In the genomic region with DNA sequence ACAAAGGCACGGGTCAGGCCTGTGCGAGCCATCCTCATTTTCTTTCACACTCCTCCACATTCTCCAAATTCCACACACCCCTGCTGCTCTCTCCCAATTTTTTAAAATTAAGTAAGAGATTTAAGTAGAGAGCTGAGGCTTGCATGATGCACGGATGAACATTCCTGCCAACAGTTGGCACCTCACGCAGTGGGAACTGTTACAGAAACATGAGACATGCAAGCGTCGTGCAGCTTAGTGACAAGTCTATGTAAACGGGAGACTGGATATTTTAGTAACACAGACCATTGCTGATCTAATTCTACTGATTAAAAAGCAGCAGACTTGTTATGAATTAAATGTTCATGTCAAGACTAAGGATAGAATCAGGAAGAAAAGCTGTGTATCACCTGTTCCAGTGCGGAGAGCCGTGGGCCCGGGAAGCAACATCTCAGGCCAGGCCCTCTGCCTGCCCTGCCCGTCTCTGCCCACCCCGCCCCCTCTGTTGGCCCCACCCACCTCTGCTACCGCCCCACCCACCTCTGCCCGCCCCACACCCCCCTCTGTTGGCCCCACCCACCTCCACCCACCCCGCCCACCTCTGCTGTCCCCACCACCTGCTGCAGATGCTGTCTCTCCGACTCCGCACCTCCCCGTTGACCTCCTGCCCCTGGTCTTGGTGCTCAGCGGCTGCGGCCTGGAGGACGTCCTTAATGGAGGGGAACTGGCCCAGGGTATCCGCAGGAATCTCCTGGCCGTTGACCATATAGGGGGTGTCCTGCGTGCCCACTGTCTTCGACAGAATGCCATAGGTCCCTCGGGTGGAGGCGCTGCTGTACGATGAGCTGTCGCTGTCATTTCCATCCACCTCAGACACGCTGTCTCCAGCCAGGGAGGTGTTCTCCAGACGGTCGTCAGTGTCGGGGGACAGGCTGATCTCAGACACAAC, we compare ENCODE assay signal across 2 cellular contexts.
TF ChIP-seq lines count a peak whose summit lies in the region.

No MANE protein-coding gene starts in this region.

TF ChIP-seq in HEK293T, 16 proteins besides CTCF, POLR2A, EP300 and RAD21 (continued from another document):
- TF ChIP-seq FOXA1 (IDR thresholded peaks at IDR 0.05) (no peak), ELF4 (IDR thresholded peaks at IDR 0.05) (no peak), TARDBP (IDR thresholded peaks at IDR 0.05) (no peak), CTBP1 (IDR thresholded peaks at IDR 0.05; ENCODE audit: borderline replicate concordance) (no peak), ARNT (IDR thresholded peaks at IDR 0.05) (no peak), FOXK2 (IDR thresholded peaks at IDR 0.05) (no peak), LEF1 (IDR thresholded peaks at IDR 0.05; ENCODE audit: borderline replicate concordance) (no peak), PKNOX1 (IDR thresholded peaks at IDR 0.05) (no peak), BHLHE40 (IDR thresholded peaks at IDR 0.05; ENCODE audit: borderline replicate concordance) (no peak), SP1 (IDR thresholded peaks at IDR 0.05) (no peak), FOXM1 (IDR thresholded peaks at IDR 0.05; ENCODE audit: borderline replicate concordance) (no peak), SUZ12 (IDR thresholded peaks at IDR 0.05) (no peak), HDGF (IDR thresholded peaks at IDR 0.05; ENCODE audit: borderline replicate concordance) (no peak), ZNF384 (IDR thresholded peaks at IDR 0.05) (no peak)

TF ChIP-seq in endothelial cell of umbilical vein, 7 proteins besides CTCF, POLR2A, EP300 and RAD21:
- TF ChIP-seq EZH2 (IDR thresholded peaks at IDR 0.05; ENCODE audit: borderline replicate concordance, low read depth, low read length, severe bottlenecking) (no peak), GATA2 (IDR thresholded peaks at IDR 0.05; ENCODE audit: insufficient read depth, insufficient read length, low read depth, low read length) (no peak), JUN (IDR thresholded peaks at IDR 0.05; ENCODE audit: borderline replicate concordance, insufficient read depth, insufficient read length, low read depth) (no peak), POLR2AphosphoS5 (IDR thresholded peaks at IDR 0.05; ENCODE audit: insufficient read depth, low read depth, low read length) (no peak), FOS (IDR thresholded peaks at IDR 0.05; ENCODE audit: borderline replicate concordance, insufficient read depth, low read length) (no peak), MAX (IDR thresholded peaks at IDR 0.05; ENCODE audit: insufficient read depth, insufficient read length) (no peak), MYC (IDR thresholded peaks at IDR 0.05; ENCODE audit: low read depth, low read length) (no peak)
TF ChIP-seq in endothelial cell of umbilical vein: peak in this region for 0.
